8 cellular contexts compared by ENCODE assay signal in the genomic region with DNA sequence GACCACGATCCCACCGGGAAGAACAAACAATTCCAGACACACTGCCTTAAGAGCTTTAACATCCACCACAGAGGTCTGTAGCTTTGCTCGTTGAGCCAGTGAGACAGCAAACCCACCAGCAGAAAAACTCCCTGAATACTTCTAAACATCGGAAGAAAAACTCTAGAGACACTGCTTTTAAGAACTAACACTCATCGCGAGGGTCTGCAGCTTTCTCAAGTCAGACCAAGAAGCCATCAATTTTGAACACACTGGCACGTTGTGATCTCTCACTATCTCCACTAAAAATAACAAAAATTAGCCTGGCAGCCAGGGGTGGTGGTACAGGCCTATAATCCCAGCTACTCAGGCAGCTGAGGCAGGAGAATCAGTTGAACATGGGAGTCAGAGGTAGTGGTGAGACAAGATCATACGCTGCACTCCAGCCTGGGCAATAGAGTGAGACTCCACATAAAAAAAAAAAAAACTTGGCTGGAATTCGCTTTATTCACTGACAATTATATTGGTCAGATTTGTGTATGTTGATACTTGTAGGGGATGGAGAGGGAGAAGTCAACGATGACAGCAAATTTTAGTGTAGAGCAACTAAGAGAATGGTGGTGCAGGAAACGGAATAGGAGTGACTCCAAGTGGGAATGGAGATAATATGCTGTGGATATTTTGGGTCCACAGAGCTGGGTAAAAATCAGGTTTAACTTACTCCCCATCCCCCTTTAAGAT. TPM values are rescaled to one million over a fixed set of nuclear protein-coding genes. Genes with fewer than 3 reads are reported as not detected.
DNase-seq lines count a peak whose midpoint lies in the region; ATAC-seq and TF ChIP-seq lines count a peak whose summit lies in the region.

No MANE protein-coding gene starts in this region.

- H3K4me3 ChIP-seq in astrocyte of the spinal cord (ENCODE audit: low read depth, low read length) (peak overlapping the region; percentile 58), lower leg skin (ENCODE audit: low read depth, poor library complexity, severe bottlenecking) (peak overlapping the region; percentile 21), transverse colon (peak overlapping the region in 3 of 4 donors; percentile 48 to 85 (median 72))

- in situ Hi-C loops in astrocyte of the spinal cord (cut with HindIII; ENCODE audit: low sequenced_read_pairs): no loop called here
- in situ Hi-C loops in transverse colon (cut with MboI; ENCODE audit: low pct_ligation_motif_present in 1 of 4, low pct_unique_long_range_greater_than_20kb in 1 of 4, low sequenced_read_pairs in 3 of 4): no loop called here

- H3K36me3 Mint-ChIP-seq in activated naive CD4-positive, alpha-beta T cell treated with anti-CD3 and anti-CD28 coated beads for 36 hours (ENCODE audit: low read depth): peaks cover 12% of the 10 kb centered on the region

- H3K4me3 Mint-ChIP-seq in activated naive CD4-positive, alpha-beta T cell treated with anti-CD3 and anti-CD28 coated beads for 36 hours: peak overlapping the region; percentile 89

- H3K36me3 ChIP-seq in transverse colon: no peaks in the 10 kb centered on the region

- TF ChIP-seq CTCF in astrocyte of the spinal cord (IDR thresholded peaks at IDR 0.05; ENCODE audit: low read depth, low read length): no peak
- no peak for TF ChIP-seq CTCF in lower leg skin (IDR thresholded peaks at IDR 0.05)
- TF ChIP-seq CTCF in transverse colon (IDR thresholded peaks at IDR 0.05): no peak

- DNase-seq in activated naive CD4-positive, alpha-beta T cell treated with anti-CD3 and anti-CD28 coated beads for 36 hours: no peak
- no peak for DNase-seq in activated naive CD4-positive, alpha-beta T cell treated with anti-CD3 and anti-CD28 coated beads, Interleukin-2, amount 50 U/mL, for 16 hours
- no peak for DNase-seq in astrocyte of the spinal cord (ENCODE audit: low read depth, low spot score)
- no peak for DNase-seq in lower leg skin (ENCODE audit: low spot score in 2 of 2)
- no peak for DNase-seq in transverse colon
- no peak for DNase-seq in NCI-H2171 treated with DMSO at 0.1 percent for 48 hours (lab: John Stamatoyannopoulos, UW)
- no peak for DNase-seq in NCI-H524 (lab: John Stamatoyannopoulos, UW)

- peaks cover 6% of the 10 kb centered on the region for H3K9me3 Mint-ChIP-seq in activated naive CD4-positive, alpha-beta T cell treated with anti-CD3 and anti-CD28 coated beads for 36 hours

- no peaks in the 10 kb centered on the region for H3K27me3 ChIP-seq in transverse colon

- intact Hi-C loops in activated naive CD4-positive, alpha-beta T cell treated with anti-CD3 and anti-CD28 coated beads for 36 hours (cut with micrococcal nuclease): loop anchor here (2.0 kb wide), 3 partner anchors 117 to 371 kb away; a partner anchor contains a TSS
- intact Hi-C loops in lower leg skin (cut with DNase I; ENCODE audit: low total_unique reads): no loop called here
- intact Hi-C loops in transverse colon (cut with DNase I; ENCODE audit: low total_unique reads): loop anchor here (2.0 kb wide), 1 partner anchor 25 kb away; a partner anchor contains a TSS

- no peak for ATAC-seq in HG03342 (IDR thresholded peaks at IDR 0.05; ENCODE audit: unreplicated experiment)

- TF ChIP-seq POLR2A in lower leg skin (IDR thresholded peaks at IDR 0.05): no peak
- TF ChIP-seq POLR2A in transverse colon (IDR thresholded peaks at IDR 0.05): no peak

- no peak for TF ChIP-seq EP300 in transverse colon (IDR thresholded peaks at IDR 0.05; ENCODE audit: low read depth)

- H3K27ac Mint-ChIP-seq in activated naive CD4-positive, alpha-beta T cell treated with anti-CD3 and anti-CD28 coated beads for 36 hours: peak overlapping the region; percentile 91

- CTCF ChIA-PET in activated naive CD4-positive, alpha-beta T cell treated with anti-CD3 and anti-CD28 coated beads for 36 hours (lab: Charles Lee): interaction anchor here (0.8 to 2.9 kb wide), 5 partner anchors 14 to 243 kb away, joined by 3 to 12 read pairs (median 4); a partner anchor contains a TSS

- WGBS in lower leg skin, 2 donors: 75% methylated on average over 11 of the region's 11 CpGs
- WGBS in transverse colon (ENCODE audit: low coverage in 1 of 2), 2 donors: 43 to 78% methylated on average over 3 to 11 of the region's 11 CpGs

- H3K27me3 Mint-ChIP-seq in activated naive CD4-positive, alpha-beta T cell treated with anti-CD3 and anti-CD28 coated beads for 36 hours (ENCODE audit: low read depth): no peaks in the 10 kb centered on the region

- peaks cover 0 to 30% (median 18%) of the 10 kb centered on the region in 4 donors for H3K4me1 ChIP-seq in transverse colon

- no peaks in the 10 kb centered on the region for H3K9me3 ChIP-seq in transverse colon

- H3K27ac ChIP-seq in transverse colon: peak overlapping the region; percentile 88 to 95 (median 94)

- H3K4me1 Mint-ChIP-seq in activated naive CD4-positive, alpha-beta T cell treated with anti-CD3 and anti-CD28 coated beads for 36 hours (ENCODE audit: low read depth): peaks cover 44% of the 10 kb centered on the region

RNA-seq across cellular contexts. Expression of a gene that starts 0.9 kb away (rescaled TPM):
- total RNA-seq in activated naive CD4-positive, alpha-beta T cell treated with anti-CD3 and anti-CD28 coated beads for 36 hours: 10 to 100 TPM; 77.0 to 81.1 TPM
- 10 to 100 TPM; 69.5 to 99.6 (median 85.0) TPM for total RNA-seq in lower leg skin
- total RNA-seq in transverse colon: 100 to 1,000 TPM in 1 of 4 donors, 10 to 100 TPM in 2, 1 to 10 TPM in 1; 9.7 to 125 (median 60.0) TPM

RNA-seq across cellular contexts. Expression of a gene that starts 25.6 kb away (rescaled TPM):
- 10 to 100 TPM; 78.7 to 79.5 TPM for total RNA-seq in activated naive CD4-positive, alpha-beta T cell treated with anti-CD3 and anti-CD28 coated beads for 36 hours
- total RNA-seq in lower leg skin (10 to 100 TPM; 34.9 to 56.7 (median 48.1) TPM), transverse colon (10 to 100 TPM; 16.5 to 57.9 (median 48.7) TPM)

RNA-seq across cellular contexts. Expression of a gene that starts 27.2 kb away (rescaled TPM):
- 10 to 100 TPM; 28.6 to 29.2 TPM for total RNA-seq in activated naive CD4-positive, alpha-beta T cell treated with anti-CD3 and anti-CD28 coated beads for 36 hours
- 10 to 100 TPM in 1 of 4 donors, 1 to 10 TPM in 3; 5.5 to 13.2 (median 8.0) TPM for total RNA-seq in lower leg skin
- total RNA-seq in transverse colon: 1 to 10 TPM; 5.6 to 6.4 (median 6.0) TPM

RNA-seq across cellular contexts. Expression of a gene that starts 27.6 kb away (rescaled TPM):
- 1 to 10 TPM; 1.3 to 3.9 TPM for total RNA-seq in activated naive CD4-positive, alpha-beta T cell treated with anti-CD3 and anti-CD28 coated beads for 36 hours
- total RNA-seq in lower leg skin (not detected), transverse colon (not detected)

Comparison
In these comparisons a context has a peak if more than half of its experiments do, and no peak if none do; other contexts are left out.
1. H3K4me3 ChIP-seq: peak in every context shown above with its lines; median percentile 72 in transverse colon; 58 in astrocyte of the spinal cord; 21 in lower leg skin.